ENCODE assay signal across 11 cellular contexts in the genomic region with DNA sequence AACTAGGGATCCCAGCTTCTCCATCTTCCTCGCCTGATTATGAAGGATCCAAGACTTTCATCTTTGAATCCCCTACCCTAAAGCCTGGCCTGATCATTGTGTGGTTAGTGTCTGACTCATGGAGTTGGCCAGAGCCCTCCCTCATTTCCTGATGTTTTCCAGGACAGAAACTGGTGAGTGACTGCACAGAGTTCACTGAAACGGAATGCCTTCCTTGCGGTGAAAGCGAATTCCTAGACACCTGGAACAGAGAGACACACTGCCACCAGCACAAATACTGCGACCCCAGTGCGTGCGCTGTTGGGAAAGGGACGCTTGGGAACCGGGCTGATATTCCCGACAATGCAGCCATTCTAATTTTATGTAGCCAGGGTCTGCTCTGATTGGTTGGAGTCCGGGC. TPM values are rescaled to one million over a fixed set of nuclear protein-coding genes. Genes with fewer than 3 reads are reported as not detected.
DNase-seq lines count a peak whose midpoint lies in the region; ATAC-seq and TF ChIP-seq lines count a peak whose summit lies in the region.
"Had no signal": no experiment of that assay in that cellular context is flagged by ENCODE, and none has a peak within 500 bp of the region (broad histone marks: within the 10 kb centered on the region; RNA-seq: fewer than 3 reads in every experiment).

No MANE protein-coding gene starts in this region.

- peaks cover 19% of the 10 kb centered on the region; the same call in 1 of the 2 replicates for H4K20me1 ChIP-seq in GM23338 (replicated peaks; ENCODE audit: insufficient read depth)

- POLR2A ChIA-PET in naive thymus-derived CD8-positive, alpha-beta T cell (lab: Charles Lee), result no interaction called here

- H3K4me3 Mint-ChIP-seq in GM23338 (no peak overlapping the region), nephron progenitor cell (no peak overlapping the region)
- H3K4me3 Mint-ChIP-seq in naive thymus-derived CD8-positive, alpha-beta T cell, result no peak overlapping the region
- H3K4me3 Mint-ChIP-seq: activated CD8-positive, alpha-beta memory T cell treated with anti-CD3 and anti-CD28 coated beads, Interleukin-2, amount 10 ng/mL, durations not matched to agents 7 days and 5 days; CD8-positive, alpha-beta T cell had no signal

- H3K27me3 ChIP-seq in GM23338 (ENCODE audit: insufficient read depth), result peaks cover 8% of the 10 kb centered on the region

- H3K9me3 Mint-ChIP-seq in GM23338 (no peaks in the 10 kb centered on the region), nephron progenitor cell (no peaks in the 10 kb centered on the region)
- H3K9me3 Mint-ChIP-seq in naive thymus-derived CD8-positive, alpha-beta T cell, result no peaks in the 10 kb centered on the region
- H3K9me3 Mint-ChIP-seq: CD8-positive, alpha-beta T cell had no signal

- H3K27ac Mint-ChIP-seq in GM23338 (no peak overlapping the region), nephron progenitor cell (no peak overlapping the region)
- peak overlapping the region in 1 of 10 donors; percentile 55 for H3K27ac Mint-ChIP-seq in naive thymus-derived CD8-positive, alpha-beta T cell
- H3K27ac Mint-ChIP-seq: activated CD8-positive, alpha-beta memory T cell treated with anti-CD3 and anti-CD28 coated beads, Interleukin-2, amount 10 ng/mL, durations not matched to agents 7 days and 5 days; CD8-positive, alpha-beta T cell had no signal

- H3K4me2 ChIP-seq in GM23338, result no peak overlapping the region

- no peaks in the 10 kb centered on the region for H3K9me2 ChIP-seq in GM23338 (ENCODE audit: insufficient read depth)

- no peak overlapping the region for H2AFZ ChIP-seq in GM23338

- H3K27ac ChIP-seq in GM23338 (ENCODE audit: low read depth), result no peak overlapping the region

- DNase-seq in GM03348 (ENCODE audit: low spot score), result peak; percentile 33
- peak; percentile 57 for DNase-seq in RKO (ENCODE audit: low spot score)
- peak; percentile 13 for DNase-seq in fibroblast of gingiva (ENCODE audit: low read depth)
- DNase-seq in pulmonary artery endothelial cell (ENCODE audit: low read depth, low spot score), result peak; percentile 39
- no peak for DNase-seq in GM23338 (ENCODE audit: low spot score)
- DNase-seq in naive thymus-derived CD8-positive, alpha-beta T cell, result no peak
- DNase-seq in nephron progenitor cell, result no peak
- no peak for DNase-seq in stimulated activated CD4-positive, alpha-beta T cell treated with anti-CD3 and anti-CD28 coated beads, Interleukin-1b, Interleukin-23, amount 100 ng/mL, for 48 hours
- DNase-seq: activated CD8-positive, alpha-beta memory T cell treated with anti-CD3 and anti-CD28 coated beads, Interleukin-2, amount 10 ng/mL, durations not matched to agents 7 days and 5 days; CD8-positive, alpha-beta T cell; NCI-H1694 treated with DMSO at 0.1 percent for 48 hours had no signal

- H3K4me1 Mint-ChIP-seq in GM23338, result peaks cover 5% of the 10 kb centered on the region; the same call in 2 of the 3 replicates
- H3K4me1 Mint-ChIP-seq in naive thymus-derived CD8-positive, alpha-beta T cell, result peaks cover 18 to 43% (median 26%) of the 10 kb centered on the region in 4 donors
- H3K4me1 Mint-ChIP-seq in nephron progenitor cell, result peaks cover 10% of the 10 kb centered on the region

- H3K4me1 ChIP-seq in GM23338 (ENCODE audit: insufficient read depth), result peaks cover 7% of the 10 kb centered on the region

- ATAC-seq in GM23338, result no peak
- no peak for ATAC-seq in naive thymus-derived CD8-positive, alpha-beta T cell
- ATAC-seq: activated CD8-positive, alpha-beta memory T cell treated with anti-CD3 and anti-CD28 coated beads, Interleukin-2, amount 10 ng/mL, durations not matched to agents 7 days and 5 days; CD8-positive, alpha-beta T cell had no signal

- no peak for TF ChIP-seq CTCF in GM23338 (conservative IDR thresholded peaks at IDR 0.05; ENCODE audit: low read depth in 2 of 2)
- TF ChIP-seq CTCF in nephron progenitor cell (IDR thresholded peaks at IDR 0.05), result no peak

- no peaks in the 10 kb centered on the region for H3K79me2 ChIP-seq in GM23338 (replicated peaks; ENCODE audit: insufficient read depth)

- H3K36me3 Mint-ChIP-seq in GM23338 (ENCODE audit: low read depth), result peaks cover 30% of the 10 kb centered on the region
- peaks cover 0 to 35% (median 10%) of the 10 kb centered on the region in 3 donors for H3K36me3 Mint-ChIP-seq in naive thymus-derived CD8-positive, alpha-beta T cell
- no peaks in the 10 kb centered on the region for H3K36me3 Mint-ChIP-seq in nephron progenitor cell (ENCODE audit: low read depth)
- H3K36me3 Mint-ChIP-seq: activated CD8-positive, alpha-beta memory T cell treated with anti-CD3 and anti-CD28 coated beads, Interleukin-2, amount 10 ng/mL, durations not matched to agents 7 days and 5 days had no signal

- H3K36me3 ChIP-seq in GM23338 (ENCODE audit: insufficient read depth), result no peaks in the 10 kb centered on the region

- H3K4me3 ChIP-seq in GM23338, result no peak overlapping the region

- peaks cover 11% of the 10 kb centered on the region for H3K27me3 Mint-ChIP-seq in GM23338 (ENCODE audit: insufficient read depth, low read depth, poor library complexity)
- peaks cover 0 to 6% (median 0%) of the 10 kb centered on the region in 5 donors for H3K27me3 Mint-ChIP-seq in naive thymus-derived CD8-positive, alpha-beta T cell
- peaks cover 36% of the 10 kb centered on the region for H3K27me3 Mint-ChIP-seq in nephron progenitor cell (ENCODE audit: low read depth, poor library complexity)

- H3F3A ChIP-seq in GM23338 (replicated peaks; ENCODE audit: low read depth), result 0 out of 2 replicates have a peak, but pooled peaks cover 3% of the 10 kb centered on the region

TF ChIP-seq in GM23338, 12 proteins besides CTCF, POLR2A, EP300 and RAD21:
- TF ChIP-seq STAT1 (IDR thresholded peaks at IDR 0.05; ENCODE audit: unreplicated experiment) (no peak), ZNF331 (CRISPR knock-in tag; IDR thresholded peaks at IDR 0.05; ENCODE audit: low read depth) (no peak), NANOG (IDR thresholded peaks at IDR 0.05; ENCODE audit: borderline replicate concordance) (no peak)

RNA-seq across cellular contexts. Expression of a gene that starts 4.0 kb away (rescaled TPM):
- total RNA-seq in pulmonary artery endothelial cell, result 9.1 and 12.7 TPM in 2 replicates
- 9.9 and 15.4 TPM in 2 replicates for total RNA-seq in GM23338 (2014; rRNA removed; shearing (Covaris generic))
- 17.9 and 18.9 TPM in 2 replicates for polyA plus RNA-seq in GM23338 (2016; fragmentation: Nextera tagmentation; extraction: Ambion mirVana)
- 10 to 100 TPM; 10.1 to 11.8 TPM for total RNA-seq in naive thymus-derived CD8-positive, alpha-beta T cell
- polyA plus RNA-seq in naive thymus-derived CD8-positive, alpha-beta T cell, result 1 to 10 TPM; 2.0 to 4.3 (median 3.1) TPM

RNA-seq across cellular contexts. Expression of a gene that starts 32.3 kb away (rescaled TPM):
- total RNA-seq in pulmonary artery endothelial cell, result 10.6 and 15.9 TPM in 2 replicates
- total RNA-seq in GM23338 (2014; rRNA removed; shearing (Covaris generic)), result 22.8 and 24.6 TPM in 2 replicates
- 8.4 and 10.1 TPM in 2 replicates for polyA plus RNA-seq in GM23338 (2016; fragmentation: Nextera tagmentation; extraction: Ambion mirVana)
- 10 to 100 TPM; 42.2 to 43.9 TPM for total RNA-seq in naive thymus-derived CD8-positive, alpha-beta T cell
- polyA plus RNA-seq in naive thymus-derived CD8-positive, alpha-beta T cell, result 10 to 100 TPM; 13.0 to 36.0 (median 18.4) TPM

Comparison
In these comparisons a context has a peak if more than half of its experiments do, and no peak if none do; other contexts are left out.
1. DNase-seq: peak in GM03348 (single experiment), RKO (single experiment), fibroblast of gingiva (single experiment) and pulmonary artery endothelial cell (single experiment); none in GM23338 (single experiment), naive thymus-derived CD8-positive, alpha-beta T cell (0 of 10), nephron progenitor cell (single experiment) and stimulated activated CD4-positive, alpha-beta T cell treated with anti-CD3 and anti-CD28 coated beads, Interleukin-1b, Interleukin-23, amount 100 ng/mL, for 48 hours (single experiment).